ENCODE assay signal across 24 cellular contexts in the genomic region with DNA sequence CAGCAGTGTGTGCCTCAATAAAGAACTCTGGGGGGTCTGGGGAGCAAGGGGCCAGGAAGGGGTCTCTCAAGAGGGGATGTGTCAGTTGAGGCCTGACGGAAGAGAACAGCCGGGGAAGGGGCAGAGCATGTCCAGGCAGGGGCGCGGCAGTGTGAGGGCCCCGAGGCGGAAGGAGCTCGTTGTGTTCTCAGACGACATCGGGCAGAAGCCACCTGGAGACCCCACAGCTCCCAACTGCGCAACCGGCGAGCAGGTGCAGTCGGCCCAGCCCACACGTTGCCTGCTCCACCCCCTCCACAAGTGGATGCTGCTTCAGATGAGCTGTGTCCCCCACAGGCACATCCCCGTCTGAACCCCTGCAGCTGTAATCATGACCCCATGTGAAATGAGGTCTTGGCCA.
"Had no signal": no experiment of that assay in that cellular context is flagged by ENCODE, and none has a peak within 500 bp of the region (broad histone marks: within the 10 kb centered on the region; RNA-seq: fewer than 3 reads in every experiment).

No MANE protein-coding gene starts in this region.

- H3K27me3 ChIP-seq: stomach, suprapubic skin, testis, thyroid gland, tibial artery, tibial nerve, transverse colon, upper lobe of left lung, upper lobe of right lung, uterus, vagina had no signal

- DNase-seq: stimulated activated CD4-positive, alpha-beta T cell treated with anti-CD3 and anti-CD28 coated beads, Interleukin-4, amount 100 ng/mL, for 1 hour; stimulated activated CD4-positive, alpha-beta T cell treated with anti-CD3 and anti-CD28 coated beads, Interleukin-4, amount 100 ng/mL, for 24 hours; stimulated activated CD4-positive, alpha-beta T cell treated with anti-CD3 and anti-CD28 coated beads, Interleukin-4, amount 100 ng/mL, for 4 hours; stimulated activated CD8-positive, alpha-beta memory T cell treated with anti-CD3 and anti-CD28 coated beads, Interleukin-4, amount 100 ng/mL, for 48 hours; stimulated activated naive B cell treated with anti-CD40 and anti-IgM and Interleukin-4, amounts not matched to agents 10 μg/mL and 1 μg/mL and 100 μg/mL, for 72 hours; stimulated activated naive CD4-positive, alpha-beta T cell; stimulated activated naive CD4-positive, alpha-beta T cell treated with Interleukin-2 at 50 U/mL for 16 hours; stimulated activated naive CD8-positive, alpha-beta T cell treated with anti-CD3 and anti-CD28 coated beads, Interleukin-15, amount 100 ng/mL, for 72 hours; stimulated activated naive CD8-positive, alpha-beta T cell treated with anti-CD3 and anti-CD28 coated beads, Interleukin-15, Interleukin-2, amounts not matched to agents 100 U/mL and 50 U/mL, for 24 hours; stomach; substantia nigra; testis; thyroid gland; tibial artery; transverse colon; trophoblast cell; upper lobe of right lung; uterus had no signal

- H3K9me3 ChIP-seq: stomach, suprapubic skin, testis, thoracic aorta, thyroid gland, tibial artery, tibial nerve, transverse colon, upper lobe of left lung, upper lobe of right lung, uterus, vagina had no signal

- H3K4me3 ChIP-seq: stomach, suprapubic skin, testis, thoracic aorta, thyroid gland, tibial artery, tibial nerve, transverse colon, upper lobe of left lung, upper lobe of right lung, uterus, vagina had no signal

- FAIRE-seq: urothelium cell line had no signal

- H3K36me3 ChIP-seq: transverse colon, uterus had no signal

- H3K27ac ChIP-seq: stomach, suprapubic skin, testis, thoracic aorta, thyroid gland, tibial artery, tibial nerve, transverse colon, upper lobe of left lung, upper lobe of right lung, uterus, vagina had no signal
